In genomic region chr15:36724493-36724892, GRCh38 we compare ENCODE assay signal across 17 cellular contexts.
DNase-seq lines count a peak whose midpoint lies in the region; ATAC-seq and TF ChIP-seq lines count a peak whose summit lies in the region.
"Had no signal": no experiment of that assay in that cellular context is flagged by ENCODE, and none has a peak within 500 bp of the region (broad histone marks: within the 10 kb centered on the region; RNA-seq: fewer than 3 reads in every experiment).

No MANE protein-coding gene starts in this region.

- H3K9me3 ChIP-seq in cardiac muscle cell (ENCODE audit: low read depth) (no peaks in the 10 kb centered on the region), HEK293 (ENCODE audit: control insufficient read depth, insufficient read depth, low read depth, low read length) (no peaks in the 10 kb centered on the region)

- no peaks in the 10 kb centered on the region for H3K79me1 ChIP-seq in mesendoderm (ENCODE audit: low read length)

- intact Hi-C loops in Right ventricle myocardium inferior (cut with DNase I), result no loop called here

- 100% methylated on average over 1 of the region's 1 CpG for WGBS in mesendoderm (ENCODE audit: extremely low coverage, insufficient coverage, low lambda C conversion rate)

- H3K23ac ChIP-seq in mesendoderm (ENCODE audit: low read length), result no peak overlapping the region

- no peak overlapping the region for H3K4ac ChIP-seq in mesendoderm (ENCODE audit: low read depth, low read length)

- no peak overlapping the region for H2BK120ac ChIP-seq in mesendoderm (ENCODE audit: low read depth, low read length)

- TF ChIP-seq CTCF in cardiac muscle cell (IDR thresholded peaks at IDR 0.05; ENCODE audit: low read depth, low read length) (no peak), HEK293 (tag by site-specific recombination; IDR thresholded peaks at IDR 0.05) (no peak)

- no peaks in the 10 kb centered on the region for H3K27me3 ChIP-seq in cardiac muscle cell
- no peaks in the 10 kb centered on the region for H3K27me3 ChIP-seq in mesendoderm (ENCODE audit: insufficient read depth, low read length, poor library complexity)

- H2BK5ac ChIP-seq in mesendoderm (ENCODE audit: low read length), result no peak overlapping the region

- H3K4me1 ChIP-seq in cardiac muscle cell (ENCODE audit: low read depth), result peaks cover 82% of the 10 kb centered on the region
- H3K4me1 ChIP-seq in HEK293 (ENCODE audit: control insufficient read depth, insufficient read depth, low read length), result no peaks in the 10 kb centered on the region
- H3K4me1 ChIP-seq in mesendoderm (ENCODE audit: control insufficient read depth, low read depth, low read length), result no peaks in the 10 kb centered on the region

- H2BK15ac ChIP-seq in mesendoderm (replicated peaks; ENCODE audit: low read depth), result no peak overlapping the region

- H4K5ac ChIP-seq in mesendoderm (ENCODE audit: low read length), result no peak overlapping the region

- no peak for DNase-seq in cardiac muscle cell (ENCODE audit: low read depth in 1 of 2, low spot score in 1 of 2)
- no peak for DNase-seq in Right ventricle myocardium inferior (ENCODE audit: missing footprints)
- DNase-seq in putamen (ENCODE audit: low spot score), result peak; percentile 29
- no peak for DNase-seq in mesendoderm
- no peak for DNase-seq in NCI-H146 treated with DMSO at 0.1 percent for 48 hours (lab: John Stamatoyannopoulos, UW; ENCODE audit: unreplicated experiment)
- DNase-seq: 8988T; C1 segment of cervical spinal cord; Calu3; CD4-positive, alpha-beta memory T cell; COR-L47; DMS53; DMS79 treated with DMSO at 0.1 percent for 48 hours; GF-D8; GOT3; H7; HCEC 1CT had no signal

- no peak overlapping the region for H3K18ac ChIP-seq in mesendoderm (ENCODE audit: low read length)

- H3K4me3 ChIP-seq in cardiac muscle cell (no peak overlapping the region), HEK293 (ENCODE audit: low read depth, low read length) (no peak overlapping the region), mesendoderm (ENCODE audit: low read length) (no peak overlapping the region)

- CTCF ChIA-PET in HEK293 (lab: Yijun Ruan, JAX), result no interaction called here

- no peak for ATAC-seq in Right ventricle myocardium inferior

- no peak overlapping the region for H2AK5ac ChIP-seq in mesendoderm (ENCODE audit: low read length)

- POLR2A ChIA-PET in HEK293 (lab: Yijun Ruan, JAX), result no interaction called here

- no peak overlapping the region for H3K56ac ChIP-seq in mesendoderm (ENCODE audit: low read length)

- H3K36me3 ChIP-seq in cardiac muscle cell, result no peaks in the 10 kb centered on the region
- H3K36me3 ChIP-seq in HEK293 (ENCODE audit: control insufficient read depth in 2 of 2, insufficient read depth in 1 of 2, low read length in 2 of 2), result no peaks in the 10 kb centered on the region
- no peaks in the 10 kb centered on the region for H3K36me3 ChIP-seq in mesendoderm (ENCODE audit: control insufficient read depth, insufficient read depth, low read length)

- H4K8ac ChIP-seq in mesendoderm (ENCODE audit: low read depth, low read length), result no peak overlapping the region

- H3K4me2 ChIP-seq in mesendoderm (ENCODE audit: low read length), result no peak overlapping the region

- no peak overlapping the region for H3K9ac ChIP-seq in mesendoderm (ENCODE audit: low read length)

- no peaks in the 10 kb centered on the region for H3K79me2 ChIP-seq in mesendoderm (ENCODE audit: control insufficient read depth, insufficient read depth, low read length)

- H3K27ac ChIP-seq in cardiac muscle cell (peak overlapping the region; percentile 84), HEK293 (ENCODE audit: extremely low read depth, low read depth, low read length) (no peak overlapping the region), mesendoderm (ENCODE audit: low read depth, low read length) (no peak overlapping the region)

TF ChIP-seq in HEK293, 187 proteins besides CTCF, POLR2A, EP300 and RAD21:
- TF ChIP-seq, protein P1, sequence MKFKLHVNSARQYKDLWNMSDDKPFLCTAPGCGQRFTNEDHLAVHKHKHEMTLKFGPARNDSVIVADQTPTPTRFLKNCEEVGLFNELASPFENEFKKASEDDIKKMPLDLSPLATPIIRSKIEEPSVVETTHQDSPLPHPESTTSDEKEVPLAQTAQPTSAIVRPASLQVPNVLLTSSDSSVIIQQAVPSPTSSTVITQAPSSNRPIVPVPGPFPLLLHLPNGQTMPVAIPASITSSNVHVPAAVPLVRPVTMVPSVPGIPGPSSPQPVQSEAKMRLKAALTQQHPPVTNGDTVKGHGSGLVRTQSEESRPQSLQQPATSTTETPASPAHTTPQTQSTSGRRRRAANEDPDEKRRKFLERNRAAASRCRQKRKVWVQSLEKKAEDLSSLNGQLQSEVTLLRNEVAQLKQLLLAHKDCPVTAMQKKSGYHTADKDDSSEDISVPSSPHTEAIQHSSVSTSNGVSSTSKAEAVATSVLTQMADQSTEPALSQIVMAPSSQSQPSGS (tag by site-specific recombination; IDR thresholded peaks at IDR 0.05; ENCODE audit: low read depth), result 0 out of 2 replicates have a peak, but pooled peaks have one; percentile 5
- TF ChIP-seq ZNF394 (tag by site-specific recombination; IDR thresholded peaks at IDR 0.05; ENCODE audit: borderline replicate concordance), result no peak
